In genomic region chr15:68376447-68377060, GRCh38 we compare ENCODE assay signal across 21 cellular contexts. TPM values are rescaled to one million over a fixed set of nuclear protein-coding genes. Genes with fewer than 3 reads are reported as not detected.
A peak's percentile ranks its signal among the peaks of the same experiment; 100 is the strongest.
DNase-seq lines count a peak whose midpoint lies in the region; ATAC-seq and TF ChIP-seq lines count a peak whose summit lies in the region.
"Had no signal": no experiment of that assay in that cellular context is flagged by ENCODE, and none has a peak within 500 bp of the region (broad histone marks: within the 10 kb centered on the region; RNA-seq: fewer than 3 reads in every experiment).

No MANE protein-coding gene starts in this region.

- H3K9me3 ChIP-seq in RWPE2 (ENCODE audit: severe bottlenecking): no peaks in the 10 kb centered on the region
- H3K9me3 ChIP-seq: A549 had no signal

- H3K4me3 ChIP-seq in RWPE2 (ENCODE audit: severe bottlenecking) (no peak overlapping the region), lower leg skin (ENCODE audit: low read depth, poor library complexity, severe bottlenecking) (no peak overlapping the region)
- H3K4me3 ChIP-seq: A549 had no signal

- H3K36me3 ChIP-seq in RWPE2 (ENCODE audit: low read depth): no peaks in the 10 kb centered on the region

- TF ChIP-seq CTCF in RWPE2 (IDR thresholded peaks at IDR 0.05; ENCODE audit: poor library complexity, severe bottlenecking) (no peak), lower leg skin (IDR thresholded peaks at IDR 0.05) (no peak)

- no peak for TF ChIP-seq POLR2A in lower leg skin (IDR thresholded peaks at IDR 0.05)

- intact Hi-C loops in lower leg skin (cut with DNase I; ENCODE audit: low total_unique reads): loop anchor here (5.0 kb wide), 1 partner anchor 74 kb away; no protein-coding TSS in a partner anchor

- no peak for ATAC-seq in RWPE2 (ENCODE audit: low read depth)
- ATAC-seq in HG03108 (IDR thresholded peaks at IDR 0.05; ENCODE audit: unreplicated experiment): no peak
- ATAC-seq: A549, HepG2, PC-3 had no signal

- DNase-seq in activated CD8-positive, alpha-beta memory T cell treated with anti-CD3 and anti-CD28 coated beads, Interleukin-2, amount 50 U/mL, for 48 hours: peak; percentile 36
- DNase-seq in activated CD8-positive, alpha-beta memory T cell treated with anti-CD3 and anti-CD28 coated beads, Interleukin-2, amount 50 U/mL, for 4 hours: no peak
- DNase-seq in RWPE2 (ENCODE audit: low spot score): peak; percentile 16
- DNase-seq in lower leg skin (ENCODE audit: low spot score in 2 of 2): peak; percentile 1 to 65
- peak; percentile 28 for DNase-seq in ureter (ENCODE audit: low spot score)
- DNase-seq in NCI-H1105 treated with DMSO at 0.1 percent for 48 hours (lab: John Stamatoyannopoulos, UW): no peak
- DNase-seq: COR-L47, DMS153, EL, MM.1S, NCI-H1105, NCI-H1930, NCI-H2171, NCI-H446 treated with DMSO at 0.1 percent for 48 hours, NCI-H748 treated with DMSO at 0.1 percent for 48 hours, PC-3 had no signal

- H3K27me3 ChIP-seq in RWPE2 (ENCODE audit: insufficient read depth, poor library complexity, severe bottlenecking): no peaks in the 10 kb centered on the region

- H3K4me1 ChIP-seq in RWPE2 (ENCODE audit: insufficient read depth, poor library complexity, severe bottlenecking): no peaks in the 10 kb centered on the region
- H3K4me1 ChIP-seq: A549 had no signal

- no peak overlapping the region for H3K27ac ChIP-seq in RWPE2 (ENCODE audit: poor library complexity, severe bottlenecking)
- H3K27ac ChIP-seq: A549, C4-2B, KMS-11 had no signal

RNA-seq across cellular contexts. Expression of gene ITGA11, which starts 55.4 kb away (rescaled TPM):
- total RNA-seq in lower leg skin: 1 to 10 TPM in 2 of 4 donors, under 1 TPM in 2; 0.51 to 3.5 (median 2.0) TPM
- total RNA-seq in ureter: 22.8 TPM
- total RNA-seq: HepG2, PC-3 had no signal

Comparison
In these comparisons a context has a peak if more than half of its experiments do, and no peak if none do; other contexts are left out.
1. DNase-seq: peak in activated CD8-positive, alpha-beta memory T cell treated with anti-CD3 and anti-CD28 coated beads, Interleukin-2, amount 50 U/mL, for 48 hours (single experiment), RWPE2 (single experiment), lower leg skin (2 of 2) and ureter (single experiment); none in activated CD8-positive, alpha-beta memory T cell treated with anti-CD3 and anti-CD28 coated beads, Interleukin-2, amount 50 U/mL, for 4 hours (single experiment) and NCI-H1105 treated with DMSO at 0.1 percent for 48 hours (single experiment).